1 cellular context compared by ENCODE assay signal in genomic region chr21:43658769-43659135, GRCh38.
TF ChIP-seq lines count a peak whose summit lies in the region.

No MANE protein-coding gene starts in this region.

TF ChIP-seq in WTC11, 78 proteins besides CTCF, POLR2A, EP300 and RAD21 (continued from another document):
- no peak for TF ChIP-seq AFF4 (CRISPR knock-in tag; IDR thresholded peaks at IDR 0.05; ENCODE audit: borderline replicate concordance)
